In the genomic region with DNA sequence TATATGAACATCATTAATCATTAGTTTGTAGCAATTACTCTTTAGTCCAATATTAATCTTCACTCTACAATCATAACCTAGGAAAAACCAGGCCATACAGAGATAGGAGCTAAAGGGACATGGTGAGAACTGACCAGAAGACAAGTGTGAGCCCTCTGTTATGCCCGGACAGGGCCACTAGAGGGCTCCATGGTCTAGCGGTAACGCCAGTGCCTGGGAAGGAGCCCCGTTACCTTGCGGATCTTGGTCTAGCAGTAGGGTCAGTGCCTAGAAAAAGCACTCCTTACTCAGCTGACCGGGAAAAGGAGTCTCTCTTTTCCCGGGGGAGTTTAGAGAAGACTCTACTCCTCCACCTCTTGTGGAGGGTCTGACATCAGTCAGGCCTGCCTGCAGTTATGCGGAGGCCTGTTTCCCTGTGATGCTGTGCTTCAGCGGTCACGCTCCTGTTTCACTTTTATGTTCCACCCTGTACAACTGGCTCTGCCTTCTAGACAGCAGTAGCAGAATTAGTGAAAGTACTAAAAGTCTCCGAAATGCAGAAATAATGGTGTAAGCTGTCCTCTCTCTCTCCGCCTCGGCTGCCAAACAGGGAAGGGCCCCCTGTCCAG, we compare ENCODE assay signal across 8 cellular contexts. TPM values are rescaled to one million over a fixed set of nuclear protein-coding genes. Genes with fewer than 3 reads are reported as not detected.
DNase-seq lines count a peak whose midpoint lies in the region; ATAC-seq, FAIRE-seq and TF ChIP-seq lines count a peak whose summit lies in the region.

No MANE protein-coding gene starts in this region.

- WGBS in pancreas, 2 donors: 28 to 32% methylated on average over 13 of the region's 13 CpGs

- peak; percentile 54 to 93 (median 84) for TF ChIP-seq CTCF in pancreas (IDR thresholded peaks at IDR 0.05)
- peak; percentile 88 for TF ChIP-seq CTCF in thoracic aorta (IDR thresholded peaks at IDR 0.05)

- H3K27me3 ChIP-seq in SJCRH30: no peaks in the 10 kb centered on the region; the same call in 1 of the 2 replicates
- peaks cover 0 to 4% (median 0%) of the 10 kb centered on the region in 4 donors for H3K27me3 ChIP-seq in pancreas
- no peaks in the 10 kb centered on the region for H3K27me3 ChIP-seq in thoracic aorta (replicated peaks; ENCODE audit: insufficient read depth)

- H3K27ac ChIP-seq in SJCRH30: no peak overlapping the region
- no peak overlapping the region for H3K27ac ChIP-seq in pancreas
- H3K27ac ChIP-seq in thoracic aorta: no peak overlapping the region

- peak overlapping the region; percentile 13; the same call in 1 of the 2 replicates for H3K4me3 ChIP-seq in Jurkat, Clone E6-1 (ENCODE audit: low read length)
- H3K4me3 ChIP-seq in SJCRH30 (no peak overlapping the region), pancreas (peak overlapping the region in 1 of 4 donors; percentile 17), thoracic aorta (peak overlapping the region; percentile 61)

- FAIRE-seq in pancreas (lab: Jason Lieb, UNC): peak; percentile 26

- H3K36me3 ChIP-seq in SJCRH30: no peaks in the 10 kb centered on the region
- H3K36me3 ChIP-seq in pancreas: no peaks in the 10 kb centered on the region
- H3K36me3 ChIP-seq in thoracic aorta: no peaks in the 10 kb centered on the region

- H3K9me3 ChIP-seq in SJCRH30 (replicated peaks): no peaks in the 10 kb centered on the region
- no peaks in the 10 kb centered on the region for H3K9me3 ChIP-seq in pancreas
- H3K9me3 ChIP-seq in thoracic aorta: no peaks in the 10 kb centered on the region

- H3K4me1 ChIP-seq in SJCRH30 (no peaks in the 10 kb centered on the region), pancreas (no peaks in the 10 kb centered on the region), thoracic aorta (ENCODE audit: control insufficient read depth in 1 of 2, low read depth in 2 of 2) (no peaks in the 10 kb centered on the region)

- intact Hi-C loops in pancreas (cut with DNase I): loop anchor here in 2 of 3 donors (10.0 kb wide), 2 partner anchors 579 to 589 kb away; no protein-coding TSS in a partner anchor

- ATAC-seq in pancreas (peak in 3 of 4 donors; percentile 89 to 96 (median 89)), thoracic aorta (ENCODE audit: insufficient number of reproducible peaks, low FRiP score, low read depth) (no peak), GM19035 (IDR thresholded peaks at IDR 0.05; ENCODE audit: unreplicated experiment) (no peak)

- DNase-seq in D341Med (ENCODE audit: low spot score): peak; percentile 68
- peak; percentile 35 for DNase-seq in Jurkat, Clone E6-1 (ENCODE audit: low read depth, low spot score)
- peak; percentile 67 to 77 for DNase-seq in SJCRH30
- peak; percentile 4 to 50 (median 16) for DNase-seq in activated naive CD4-positive, alpha-beta T cell (lab: John Stamatoyannopoulos, UW)
- DNase-seq in germinal center (ENCODE audit: low spot score): peak; percentile 42
- peak; percentile 45 to 86 (median 71) for DNase-seq in pancreas
- DNase-seq in thoracic aorta (ENCODE audit: low spot score): peak; percentile 3

RNA-seq across cellular contexts. Expression of a gene that starts 13.8 kb away (rescaled TPM):
- polyA plus RNA-seq in Jurkat, Clone E6-1 (2012; ENCODE audit: insufficient read depth, insufficient read length): not detected
- not detected in 2 replicates for total RNA-seq in SJCRH30 (2014; rRNA removed; shearing (Covaris generic))
- not detected for total RNA-seq in pancreas
- polyA plus RNA-seq in pancreas: not detected
- not detected for total RNA-seq in thoracic aorta

RNA-seq across cellular contexts. Expression of a gene that starts 26.8 kb away (rescaled TPM):
- polyA plus RNA-seq in Jurkat, Clone E6-1 (2012; ENCODE audit: insufficient read depth, insufficient read length): not detected
- total RNA-seq in SJCRH30 (2014; rRNA removed; shearing (Covaris generic)): 0.05 and 0.14 TPM in 2 replicates
- total RNA-seq in pancreas (not detected), thoracic aorta (not detected)
- under 1 TPM; 0.02 to 0.04 TPM for polyA plus RNA-seq in pancreas

RNA-seq across cellular contexts. Expression of a gene that starts 45.1 kb away (rescaled TPM):
- not detected for polyA plus RNA-seq in Jurkat, Clone E6-1 (2012; ENCODE audit: insufficient read depth, insufficient read length)
- total RNA-seq in SJCRH30 (2014; rRNA removed; shearing (Covaris generic)): not detected in 2 replicates
- total RNA-seq in pancreas (not detected), thoracic aorta (not detected)
- polyA plus RNA-seq in pancreas: not detected

Comparison
In these comparisons a context has a peak if more than half of its experiments do, and no peak if none do; other contexts are left out.
1. DNase-seq: peak in every context shown above with its lines; median percentile 72 in SJCRH30; 71 in pancreas; 68 in D341Med; 42 in germinal center; 35 in Jurkat, Clone E6-1; 16 in activated naive CD4-positive, alpha-beta T cell; 3 in thoracic aorta.
2. ATAC-seq: peak in pancreas (3 of 4); none in thoracic aorta (single experiment) and GM19035 (single experiment).